Comparison of ENCODE assay signal across 1 cellular context in the genomic region with DNA sequence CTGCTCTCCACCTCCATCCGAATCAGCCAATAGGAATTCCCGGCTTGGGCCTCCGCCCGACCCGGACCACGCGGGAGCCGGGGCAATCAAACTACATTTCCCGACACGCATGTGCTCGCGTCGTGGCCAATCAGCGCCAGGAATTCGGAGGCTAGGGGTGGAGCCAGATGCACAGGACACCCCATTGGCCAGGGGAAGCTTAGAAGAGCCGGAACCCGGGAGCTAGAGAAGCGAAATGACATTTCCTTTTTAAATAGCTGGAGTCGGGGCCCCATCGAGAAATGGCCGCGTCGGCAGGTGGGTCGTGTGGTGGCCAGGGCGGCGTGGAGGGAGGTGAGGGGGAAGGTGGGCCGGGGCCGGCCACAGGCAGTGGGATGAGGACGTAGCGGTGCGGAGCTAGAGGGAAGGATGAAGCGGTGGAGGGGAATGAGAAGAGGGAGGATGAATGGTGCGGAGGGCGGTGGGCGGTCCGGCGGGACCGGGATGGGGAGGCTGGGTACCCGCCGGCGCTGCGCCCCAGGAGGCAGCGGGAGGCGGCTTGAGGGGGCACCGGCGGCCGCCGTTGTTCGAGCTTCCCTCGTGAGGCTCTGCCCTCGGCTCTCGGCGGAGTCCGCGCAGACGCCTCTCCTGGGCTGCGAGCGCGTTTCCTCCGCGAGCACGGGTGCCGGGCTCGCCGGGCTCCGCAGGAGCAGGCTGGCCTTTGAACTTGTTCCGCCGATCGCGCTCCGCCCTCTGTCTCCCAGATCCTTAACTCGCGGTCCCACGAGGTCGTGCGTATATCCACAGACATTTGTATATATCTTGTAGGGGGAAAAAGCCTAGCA.
TF ChIP-seq lines count a peak whose summit lies in the region.

A gene with protein sequence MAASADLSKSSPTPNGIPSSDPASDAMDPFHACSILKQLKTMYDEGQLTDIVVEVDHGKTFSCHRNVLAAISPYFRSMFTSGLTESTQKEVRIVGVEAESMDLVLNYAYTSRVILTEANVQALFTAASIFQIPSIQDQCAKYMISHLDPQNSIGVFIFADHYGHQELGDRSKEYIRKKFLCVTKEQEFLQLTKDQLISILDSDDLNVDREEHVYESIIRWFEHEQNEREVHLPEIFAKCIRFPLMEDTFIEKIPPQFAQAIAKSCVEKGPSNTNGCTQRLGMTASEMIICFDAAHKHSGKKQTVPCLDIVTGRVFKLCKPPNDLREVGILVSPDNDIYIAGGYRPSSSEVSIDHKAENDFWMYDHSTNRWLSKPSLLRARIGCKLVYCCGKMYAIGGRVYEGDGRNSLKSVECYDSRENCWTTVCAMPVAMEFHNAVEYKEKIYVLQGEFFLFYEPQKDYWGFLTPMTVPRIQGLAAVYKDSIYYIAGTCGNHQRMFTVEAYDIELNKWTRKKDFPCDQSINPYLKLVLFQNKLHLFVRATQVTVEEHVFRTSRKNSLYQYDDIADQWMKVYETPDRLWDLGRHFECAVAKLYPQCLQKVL (plus strand): TSS at position 233 of the 824 bp plus-strand sequence. CDS start 49 bp downstream, at position 282.

TF ChIP-seq in SK-N-SH, 30 proteins besides CTCF, POLR2A, EP300 and RAD21:
- TF ChIP-seq ELF1 (IDR thresholded peaks at IDR 0.05) (no peak; the same call in 1 of the 2 replicates), SMC3 (IDR thresholded peaks at IDR 0.05; ENCODE audit: low read depth, low read length) (no peak), SIN3A (IDR thresholded peaks at IDR 0.05; ENCODE audit: borderline replicate concordance, low read depth, low read length) (peak; percentile 70; the same call in 1 of the 2 replicates), NFIC (IDR thresholded peaks at IDR 0.05; ENCODE audit: borderline replicate concordance) (no peak), TCF12 (IDR thresholded peaks at IDR 0.05) (no peak), GATA2 (CRISPR knock-in tag; IDR thresholded peaks at IDR 0.05) (no peak), MEF2A (IDR thresholded peaks at IDR 0.05; ENCODE audit: borderline replicate concordance, low read depth) (no peak), GABPA (IDR thresholded peaks at IDR 0.05; ENCODE audit: low read depth) (peak; percentile 63), EZH2phosphoT487 (IDR thresholded peaks at IDR 0.05; ENCODE audit: borderline replicate concordance, low read depth) (no peak), RFX5 (IDR thresholded peaks at IDR 0.05; ENCODE audit: low read length) (peak; percentile 64; the same call in 1 of the 2 replicates), FOXM1 (IDR thresholded peaks at IDR 0.05; ENCODE audit: low read depth) (no peak), RXRA (IDR thresholded peaks at IDR 0.05; ENCODE audit: borderline replicate concordance, low read depth) (no peak), TAF1 (IDR thresholded peaks at IDR 0.05; ENCODE audit: borderline replicate concordance, low read depth, low read length) (peak; percentile 37; the same call in 1 of the 2 replicates), MXI1 (IDR thresholded peaks at IDR 0.05; ENCODE audit: low read depth, low read length) (peak; percentile 61), JUND (IDR thresholded peaks at IDR 0.05) (no peak), TEAD4 (IDR thresholded peaks at IDR 0.05; ENCODE audit: borderline replicate concordance, insufficient read depth) (no peak), POLR2AphosphoS5 (IDR thresholded peaks at IDR 0.05; ENCODE audit: low read depth, low read length) (no peak), FOSL2 (IDR thresholded peaks at IDR 0.05; ENCODE audit: borderline replicate concordance, low read depth) (no peak), FOXJ3 (CRISPR knock-in tag; IDR thresholded peaks at IDR 0.05) (no peak), RCOR1 (IDR thresholded peaks at IDR 0.05; ENCODE audit: low read length) (no peak), CHD2 (IDR thresholded peaks at IDR 0.05; ENCODE audit: low read length, partially characterized antibody) (peak; percentile 82), NRF1 (IDR thresholded peaks at IDR 0.05; ENCODE audit: low read depth, low read length) (0 out of 2 replicates have a peak, but pooled peaks have one; percentile 21), YY1 (IDR thresholded peaks at IDR 0.05; ENCODE audit: low read depth) (peak; percentile 75)
- TF ChIP-seq, protein P1, sequence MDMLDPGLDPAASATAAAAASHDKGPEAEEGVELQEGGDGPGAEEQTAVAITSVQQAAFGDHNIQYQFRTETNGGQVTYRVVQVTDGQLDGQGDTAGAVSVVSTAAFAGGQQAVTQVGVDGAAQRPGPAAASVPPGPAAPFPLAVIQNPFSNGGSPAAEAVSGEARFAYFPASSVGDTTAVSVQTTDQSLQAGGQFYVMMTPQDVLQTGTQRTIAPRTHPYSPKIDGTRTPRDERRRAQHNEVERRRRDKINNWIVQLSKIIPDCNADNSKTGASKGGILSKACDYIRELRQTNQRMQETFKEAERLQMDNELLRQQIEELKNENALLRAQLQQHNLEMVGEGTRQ (IDR thresholded peaks at IDR 0.05; ENCODE audit: borderline replicate concordance, low read depth, low read length), result 0 out of 2 replicates have a peak, but pooled peaks have one; percentile 11
- TF ChIP-seq, protein P2, sequence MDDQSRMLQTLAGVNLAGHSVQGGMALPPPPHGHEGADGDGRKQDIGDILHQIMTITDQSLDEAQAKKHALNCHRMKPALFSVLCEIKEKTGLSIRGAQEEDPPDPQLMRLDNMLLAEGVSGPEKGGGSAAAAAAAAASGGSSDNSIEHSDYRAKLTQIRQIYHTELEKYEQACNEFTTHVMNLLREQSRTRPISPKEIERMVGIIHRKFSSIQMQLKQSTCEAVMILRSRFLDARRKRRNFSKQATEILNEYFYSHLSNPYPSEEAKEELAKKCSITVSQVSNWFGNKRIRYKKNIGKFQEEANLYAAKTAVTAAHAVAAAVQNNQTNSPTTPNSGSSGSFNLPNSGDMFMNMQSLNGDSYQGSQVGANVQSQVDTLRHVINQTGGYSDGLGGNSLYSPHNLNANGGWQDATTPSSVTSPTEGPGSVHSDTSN (IDR thresholded peaks at IDR 0.05), result no peak
- TF ChIP-seq, protein P3, sequence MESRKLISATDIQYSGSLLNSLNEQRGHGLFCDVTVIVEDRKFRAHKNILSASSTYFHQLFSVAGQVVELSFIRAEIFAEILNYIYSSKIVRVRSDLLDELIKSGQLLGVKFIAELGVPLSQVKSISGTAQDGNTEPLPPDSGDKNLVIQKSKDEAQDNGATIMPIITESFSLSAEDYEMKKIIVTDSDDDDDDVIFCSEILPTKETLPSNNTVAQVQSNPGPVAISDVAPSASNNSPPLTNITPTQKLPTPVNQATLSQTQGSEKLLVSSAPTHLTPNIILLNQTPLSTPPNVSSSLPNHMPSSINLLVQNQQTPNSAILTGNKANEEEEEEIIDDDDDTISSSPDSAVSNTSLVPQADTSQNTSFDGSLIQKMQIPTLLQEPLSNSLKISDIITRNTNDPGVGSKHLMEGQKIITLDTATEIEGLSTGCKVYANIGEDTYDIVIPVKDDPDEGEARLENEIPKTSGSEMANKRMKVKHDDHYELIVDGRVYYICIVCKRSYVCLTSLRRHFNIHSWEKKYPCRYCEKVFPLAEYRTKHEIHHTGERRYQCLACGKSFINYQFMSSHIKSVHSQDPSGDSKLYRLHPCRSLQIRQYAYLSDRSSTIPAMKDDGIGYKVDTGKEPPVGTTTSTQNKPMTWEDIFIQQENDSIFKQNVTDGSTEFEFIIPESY (IDR thresholded peaks at IDR 0.05; ENCODE audit: borderline replicate concordance, low read depth), result peak; percentile 69; the same call in 1 of the 2 replicates
- TF ChIP-seq, protein P4, sequence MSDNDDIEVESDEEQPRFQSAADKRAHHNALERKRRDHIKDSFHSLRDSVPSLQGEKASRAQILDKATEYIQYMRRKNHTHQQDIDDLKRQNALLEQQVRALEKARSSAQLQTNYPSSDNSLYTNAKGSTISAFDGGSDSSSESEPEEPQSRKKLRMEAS (IDR thresholded peaks at IDR 0.05; ENCODE audit: low read depth), result peak; percentile 93
- TF ChIP-seq, protein P5, sequence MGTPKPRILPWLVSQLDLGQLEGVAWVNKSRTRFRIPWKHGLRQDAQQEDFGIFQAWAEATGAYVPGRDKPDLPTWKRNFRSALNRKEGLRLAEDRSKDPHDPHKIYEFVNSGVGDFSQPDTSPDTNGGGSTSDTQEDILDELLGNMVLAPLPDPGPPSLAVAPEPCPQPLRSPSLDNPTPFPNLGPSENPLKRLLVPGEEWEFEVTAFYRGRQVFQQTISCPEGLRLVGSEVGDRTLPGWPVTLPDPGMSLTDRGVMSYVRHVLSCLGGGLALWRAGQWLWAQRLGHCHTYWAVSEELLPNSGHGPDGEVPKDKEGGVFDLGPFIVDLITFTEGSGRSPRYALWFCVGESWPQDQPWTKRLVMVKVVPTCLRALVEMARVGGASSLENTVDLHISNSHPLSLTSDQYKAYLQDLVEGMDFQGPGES (IDR thresholded peaks at IDR 0.05; ENCODE audit: low read depth, low read length), result peak; percentile 34; the same call in 1 of the 2 replicates
- TF ChIP-seq, protein P6, sequence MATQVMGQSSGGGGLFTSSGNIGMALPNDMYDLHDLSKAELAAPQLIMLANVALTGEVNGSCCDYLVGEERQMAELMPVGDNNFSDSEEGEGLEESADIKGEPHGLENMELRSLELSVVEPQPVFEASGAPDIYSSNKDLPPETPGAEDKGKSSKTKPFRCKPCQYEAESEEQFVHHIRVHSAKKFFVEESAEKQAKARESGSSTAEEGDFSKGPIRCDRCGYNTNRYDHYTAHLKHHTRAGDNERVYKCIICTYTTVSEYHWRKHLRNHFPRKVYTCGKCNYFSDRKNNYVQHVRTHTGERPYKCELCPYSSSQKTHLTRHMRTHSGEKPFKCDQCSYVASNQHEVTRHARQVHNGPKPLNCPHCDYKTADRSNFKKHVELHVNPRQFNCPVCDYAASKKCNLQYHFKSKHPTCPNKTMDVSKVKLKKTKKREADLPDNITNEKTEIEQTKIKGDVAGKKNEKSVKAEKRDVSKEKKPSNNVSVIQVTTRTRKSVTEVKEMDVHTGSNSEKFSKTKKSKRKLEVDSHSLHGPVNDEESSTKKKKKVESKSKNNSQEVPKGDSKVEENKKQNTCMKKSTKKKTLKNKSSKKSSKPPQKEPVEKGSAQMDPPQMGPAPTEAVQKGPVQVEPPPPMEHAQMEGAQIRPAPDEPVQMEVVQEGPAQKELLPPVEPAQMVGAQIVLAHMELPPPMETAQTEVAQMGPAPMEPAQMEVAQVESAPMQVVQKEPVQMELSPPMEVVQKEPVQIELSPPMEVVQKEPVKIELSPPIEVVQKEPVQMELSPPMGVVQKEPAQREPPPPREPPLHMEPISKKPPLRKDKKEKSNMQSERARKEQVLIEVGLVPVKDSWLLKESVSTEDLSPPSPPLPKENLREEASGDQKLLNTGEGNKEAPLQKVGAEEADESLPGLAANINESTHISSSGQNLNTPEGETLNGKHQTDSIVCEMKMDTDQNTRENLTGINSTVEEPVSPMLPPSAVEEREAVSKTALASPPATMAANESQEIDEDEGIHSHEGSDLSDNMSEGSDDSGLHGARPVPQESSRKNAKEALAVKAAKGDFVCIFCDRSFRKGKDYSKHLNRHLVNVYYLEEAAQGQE (IDR thresholded peaks at IDR 0.05; ENCODE audit: low read depth, low read length), result no peak
- TF ChIP-seq, protein P7, sequence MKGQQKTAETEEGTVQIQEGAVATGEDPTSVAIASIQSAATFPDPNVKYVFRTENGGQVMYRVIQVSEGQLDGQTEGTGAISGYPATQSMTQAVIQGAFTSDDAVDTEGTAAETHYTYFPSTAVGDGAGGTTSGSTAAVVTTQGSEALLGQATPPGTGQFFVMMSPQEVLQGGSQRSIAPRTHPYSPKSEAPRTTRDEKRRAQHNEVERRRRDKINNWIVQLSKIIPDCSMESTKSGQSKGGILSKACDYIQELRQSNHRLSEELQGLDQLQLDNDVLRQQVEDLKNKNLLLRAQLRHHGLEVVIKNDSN (IDR thresholded peaks at IDR 0.05; ENCODE audit: borderline replicate concordance, low read depth), result peak; percentile 68
TF ChIP-seq in SK-N-SH: peak in this region for 13.
